Comparison of ENCODE assay signal across 27 cellular contexts in the genomic region with DNA sequence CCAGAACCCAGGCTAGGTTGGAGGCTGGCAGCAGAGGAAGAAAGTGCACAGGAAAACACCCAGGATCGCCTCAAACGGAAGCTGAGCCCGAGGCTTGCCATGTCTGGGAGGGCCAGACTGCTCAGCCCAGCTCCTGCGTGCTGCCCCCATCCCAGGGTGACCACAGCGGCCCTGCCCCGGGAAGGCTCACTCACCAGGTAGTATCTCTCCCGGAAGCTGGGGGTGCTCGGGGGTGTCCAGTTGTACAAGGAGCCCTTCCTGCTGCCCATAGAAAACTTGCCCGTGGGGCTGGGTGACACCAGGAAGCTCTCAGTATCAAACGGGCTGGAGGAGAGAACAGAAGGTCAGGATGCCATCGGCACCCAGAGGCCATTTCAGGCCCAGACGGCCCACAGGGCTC.
"Had no signal": no experiment of that assay in that cellular context is flagged by ENCODE, and none has a peak within 500 bp of the region (broad histone marks: within the 10 kb centered on the region; RNA-seq: fewer than 3 reads in every experiment).

No MANE protein-coding gene starts in this region.

- H3K4me1 ChIP-seq: pancreas, prostate gland, right atrium auricular region, spleen, thyroid gland, upper lobe of left lung, vagina had no signal

- H3K27ac ChIP-seq: pancreas, prostate gland, right atrium auricular region, skin epidermis, spleen, thoracic aorta, thyroid gland, tibial nerve, upper lobe of left lung, vagina had no signal

- H3K9me3 ChIP-seq: pancreas, prostate gland, right atrium auricular region, spleen, thoracic aorta, thyroid gland, tibial nerve, upper lobe of left lung, vagina had no signal

- H3K36me3 ChIP-seq: pancreas, prostate gland, right atrium auricular region, thoracic aorta, thyroid gland had no signal

- H3K4me2 ChIP-seq: smooth muscle cell had no signal

- DNase-seq: naive thymus-derived CD4-positive, alpha-beta T cell; natural killer cell; occipital lobe; retina; spleen; stimulated activated CD4-positive, alpha-beta T cell treated with anti-CD3 and anti-CD28 coated beads, Interleukin-12 subunit alpha, Interleukin-12 subunit beta, amount 100 ng/mL, for 4 hours; stimulated activated CD4-positive, alpha-beta T cell treated with anti-CD3 and anti-CD28 coated beads, Interleukin-1b, Interleukin-23, amount 100 ng/mL, for 48 hours; stimulated activated CD4-positive, alpha-beta T cell treated with anti-CD3 and anti-CD28 coated beads, Interleukin-4, amount 100 ng/mL, for 1 hour; stimulated activated CD4-positive, alpha-beta T cell treated with anti-CD3 and anti-CD28 coated beads, Interleukin-4, amount 100 ng/mL, for 4 hours; stimulated activated CD8-positive, alpha-beta memory T cell treated with anti-CD3 and anti-CD28 coated beads, Interleukin-4, amount 100 ng/mL, for 48 hours; stimulated activated naive CD4-positive, alpha-beta T cell; stimulated activated naive CD8-positive, alpha-beta T cell treated with anti-CD3 and anti-CD28 coated beads, Interleukin-15, amount 100 ng/mL, for 72 hours; stimulated activated naive CD8-positive, alpha-beta T cell treated with anti-CD3 and anti-CD28 coated beads, Interleukin-15, Interleukin-2, amounts not matched to agents 100 U/mL and 50 U/mL, for 24 hours; substantia nigra; thyroid gland; trophoblast cell; upper lobe of left lung had no signal

- H3K27me3 ChIP-seq: pancreas, right atrium auricular region, thyroid gland, upper lobe of left lung, vagina had no signal

- H3K4me3 ChIP-seq: pancreas, prostate gland, right atrium auricular region, skin epidermis, smooth muscle cell, spleen, thoracic aorta, thyroid gland, tibial nerve, upper lobe of left lung, vagina had no signal

- ATAC-seq: naive thymus-derived CD4-positive, alpha-beta T cell; natural killer cell; pancreas; sciatic nerve; stimulated activated memory B cell treated with anti-CD40 and anti-IgM and Interleukin-4, amounts not matched to agents 10 μg/mL and 1 μg/mL and 100 μg/mL, for 72 hours; stimulated activated naive CD8-positive, alpha-beta T cell treated with anti-CD3 and anti-CD28 coated beads, Interleukin-15, amount 100 ng/mL, for 72 hours; stimulated activated naive CD8-positive, alpha-beta T cell treated with anti-CD3 and anti-CD28 coated beads, Interleukin-15, Interleukin-2, amounts not matched to agents 100 U/mL and 50 U/mL, for 24 hours had no signal
